In genomic region chr10:133271521-133272300, GRCh38 we compare ENCODE assay signal across 1 cellular context.
TF ChIP-seq lines count a peak whose summit lies in the region.

No MANE protein-coding gene starts in this region.

TF ChIP-seq in GM23338, 12 proteins besides CTCF, POLR2A, EP300 and RAD21:
- no peak for TF ChIP-seq ZNF462 (CRISPR knock-in tag; IDR thresholded peaks at IDR 0.05)
- TF ChIP-seq POLR2AphosphoS5 (IDR thresholded peaks at IDR 0.05; ENCODE audit: low read depth), result no peak
